In genomic region chr2:240421396-240421795, GRCh38 we compare ENCODE assay signal across 22 cellular contexts. TPM values are rescaled to one million over a fixed set of nuclear protein-coding genes. Genes with fewer than 3 reads are reported as not detected.
A peak's percentile ranks its signal among the peaks of the same experiment; 100 is the strongest.
DNase-seq lines count a peak whose midpoint lies in the region; ATAC-seq, FAIRE-seq and TF ChIP-seq lines count a peak whose summit lies in the region.
"Had no signal": no experiment of that assay in that cellular context is flagged by ENCODE, and none has a peak within 500 bp of the region (broad histone marks: within the 10 kb centered on the region; RNA-seq: fewer than 3 reads in every experiment).

No MANE protein-coding gene starts in this region.

- H2AK5ac ChIP-seq in neuronal stem cell (ENCODE audit: low read depth, low read length): peak overlapping the region; percentile 70

- H4K20me1 ChIP-seq in HepG2 (ENCODE audit: insufficient read depth, low read length): no peaks in the 10 kb centered on the region

- no peak overlapping the region for H2BK15ac ChIP-seq in neuronal stem cell (ENCODE audit: low read length)

- no peak for TF ChIP-seq EP300 in HepG2 (IDR thresholded peaks at IDR 0.05; ENCODE audit: low read depth in 2 of 2, low read length in 2 of 2)
- no peak for TF ChIP-seq EP300 in HepG2 (CRISPR knock-in tag; IDR thresholded peaks at IDR 0.05; ENCODE audit: borderline replicate concordance)

- no peaks in the 10 kb centered on the region for H3K79me2 ChIP-seq in HepG2 (ENCODE audit: insufficient read depth, low read length)

- no peak overlapping the region for H3K23ac ChIP-seq in neuronal stem cell (ENCODE audit: low read depth, low read length, poor library complexity)

- BruUV-seq in HepG2 (replicated peaks; lab: Mats Ljungman, UMichigan): no TSS peak

- H2BK120ac ChIP-seq in neuronal stem cell (ENCODE audit: low read depth, low read length): no peak overlapping the region

- no peak for TF ChIP-seq RAD21 in HepG2 (CRISPR knock-in tag; IDR thresholded peaks at IDR 0.05)

- in situ Hi-C loops in HepG2 (cut with HindIII; ENCODE audit: extremely low pct_ligation_motif_present, low pct_unique_long_range_greater_than_20kb): no loop called here

- H3K79me1 ChIP-seq in neuronal stem cell (ENCODE audit: low read depth, low read length): no peaks in the 10 kb centered on the region

- H3K27me3 ChIP-seq in right lobe of liver: no peaks in the 10 kb centered on the region
- peaks cover 4 to 41% of the 10 kb centered on the region in 2 experiments; a peak in 4 of 5 replicates for H3K27me3 ChIP-seq in HepG2 (ENCODE audit: control insufficient read depth in 1 of 2, insufficient read depth in 2 of 2, low read length in 2 of 2)
- H3K27me3 ChIP-seq in neuronal stem cell (ENCODE audit: control insufficient read depth in 3 of 3, insufficient read depth in 3 of 3, low read depth in 1 of 3, low read length in 3 of 3): no peaks in the 10 kb centered on the region

- peaks cover 0 to 5% (median 0%) of the 10 kb centered on the region in 4 donors for H3K4me1 ChIP-seq in right lobe of liver
- H3K4me1 ChIP-seq in HepG2 (ENCODE audit: insufficient read depth, low read length): no peaks in the 10 kb centered on the region
- H3K4me1 ChIP-seq in neuronal stem cell (ENCODE audit: control insufficient read depth in 2 of 2, insufficient read depth in 1 of 2, low read depth in 1 of 2, low read length in 2 of 2): peaks cover 0 to 10% of the 10 kb centered on the region in 2 donors

- H2AFZ ChIP-seq in HepG2 (ENCODE audit: low read length) (no peak overlapping the region), neuronal stem cell (ENCODE audit: low read length) (no peak overlapping the region)

- H3K9me3 ChIP-seq in right lobe of liver (no peaks in the 10 kb centered on the region), HepG2 (ENCODE audit: low read length) (peaks cover 35% of the 10 kb centered on the region), neuronal stem cell (replicated peaks in 1 of 2; ENCODE audit: control insufficient read depth in 2 of 2, insufficient read depth in 1 of 2, low read depth in 1 of 2, low read length in 2 of 2) (peaks cover 38 to 49% of the 10 kb centered on the region in 2 donors)

- H3K9ac ChIP-seq in HepG2 (ENCODE audit: insufficient read depth, low read depth, low read length) (no peak overlapping the region), neuronal stem cell (ENCODE audit: low read depth, low read length, poor library complexity) (no peak overlapping the region)

- no peak for TF ChIP-seq CTCF in right lobe of liver (IDR thresholded peaks at IDR 0.05)
- TF ChIP-seq CTCF in HepG2 (CRISPR knock-in tag; IDR thresholded peaks at IDR 0.05): no peak

- TF ChIP-seq POLR2A in right lobe of liver (IDR thresholded peaks at IDR 0.05): no peak
- no peak for TF ChIP-seq POLR2A in HepG2 (IDR thresholded peaks at IDR 0.05; ENCODE audit: insufficient read depth in 1 of 2, low read depth in 2 of 2, low read length in 2 of 2)

- H3K27ac ChIP-seq in right lobe of liver (no peak overlapping the region), HepG2 (ENCODE audit: extremely low read length, insufficient read depth, low read length) (no peak overlapping the region), neuronal stem cell (replicated peaks; ENCODE audit: low read length) (no peak overlapping the region)
- H3K27ac ChIP-seq: RWPE1 had no signal

- no peak overlapping the region for H3K14ac ChIP-seq in neuronal stem cell (ENCODE audit: low read length)

- no peak for ATAC-seq in right lobe of liver
- no peak for ATAC-seq in HepG2
- ATAC-seq: PC-3 had no signal

- H3K4me3 ChIP-seq in right lobe of liver: no peak overlapping the region
- no peak overlapping the region for H3K4me3 ChIP-seq in HepG2 (replicated peaks in 1 of 3; ENCODE audit: insufficient read depth in 1 of 3, low read depth in 2 of 3, low read length in 3 of 3)
- peak overlapping the region in 1 of 2 donors; percentile 66 for H3K4me3 ChIP-seq in neuronal stem cell (ENCODE audit: low read length in 2 of 2)

- H3K36me3 ChIP-seq in right lobe of liver (no peaks in the 10 kb centered on the region), HepG2 (replicated peaks in 1 of 2; ENCODE audit: control insufficient read depth in 1 of 2, insufficient read depth in 2 of 2, low read length in 2 of 2) (no peaks in the 10 kb centered on the region), neuronal stem cell (replicated peaks in 1 of 2; ENCODE audit: control insufficient read depth in 2 of 2, insufficient read depth in 2 of 2, low read length in 2 of 2) (no peaks in the 10 kb centered on the region)

- no peak overlapping the region for H4K8ac ChIP-seq in neuronal stem cell (ENCODE audit: low read depth, low read length)

- H3K4me2 ChIP-seq in HepG2 (ENCODE audit: low read depth, low read length): no peak overlapping the region
- no peak overlapping the region for H3K4me2 ChIP-seq in neuronal stem cell (ENCODE audit: insufficient read depth, low read length, poor library complexity, severe bottlenecking)

- DNase-seq in activated CD8-positive, alpha-beta memory T cell treated with anti-CD3 and anti-CD28 coated beads, Interleukin-2, amount 50 U/mL, for 48 hours: peak; percentile 40
- no peak for DNase-seq in activated CD8-positive, alpha-beta memory T cell treated with anti-CD3 and anti-CD28 coated beads for 24 hours
- peak; percentile 5 to 47 (median 31) for DNase-seq in right lobe of liver
- DNase-seq in HepG2 (ENCODE audit: low spot score): no peak
- DNase-seq in neuronal stem cell (ENCODE audit: low spot score): no peak
- no peak for DNase-seq in NCI-H1930 (lab: John Stamatoyannopoulos, UW)
- DNase-seq in AG08396 (ENCODE audit: low spot score): no peak
- DNase-seq in stimulated activated naive CD4-positive, alpha-beta T cell (lab: John Stamatoyannopoulos, UW): no peak
- DNase-seq: 8988T; CD4-positive, CD25-positive, alpha-beta regulatory T cell; COR-L47; H7; HFFc6; KBM-7; NCI-H1105; NCI-H1694; NCI-H2107; NCI-H510A; NCI-H82; PC-3 had no signal

- no peak overlapping the region for H2BK5ac ChIP-seq in neuronal stem cell (ENCODE audit: low read length)

- no peak overlapping the region for H2BK12ac ChIP-seq in neuronal stem cell (ENCODE audit: low read length)

- POLR2A ChIA-PET in HepG2 (lab: Yijun Ruan, JAX): no interaction called here

- WGBS in right lobe of liver (ENCODE audit: insufficient coverage, low coverage, low lambda C conversion rate, missing lambda C conversion rate): no CpG with 5 or more reads among the region's 3 CpGs
- no CpG with 5 or more reads among the region's 3 CpGs for WGBS in HepG2 (ENCODE audit: low lambda C conversion rate)
- WGBS in neuronal stem cell (ENCODE audit: extremely low coverage in 2 of 2, insufficient read length in 2 of 2, insufficient replicate concordance in 1 of 2), 2 donors: no CpG with 5 or more reads among the region's 3 CpGs

- no peak for FAIRE-seq in HepG2 (lab: Jason Lieb, UNC)
- FAIRE-seq: G401.6 had no signal

- CTCF ChIA-PET in HepG2 (lab: Yijun Ruan, JAX; ENCODE audit: low intra/inter-chr PET ratio, low total read pairs): no interaction called here

- no peak overlapping the region for H3K18ac ChIP-seq in neuronal stem cell (ENCODE audit: low read length)

- intact Hi-C loops in right lobe of liver (cut with DNase I) (no loop called here), HepG2 (cut with micrococcal nuclease; ENCODE audit: unreplicated experiment) (no loop called here)

- no peak overlapping the region for H3K4ac ChIP-seq in neuronal stem cell (ENCODE audit: low read length)

- no peak overlapping the region for H4K91ac ChIP-seq in neuronal stem cell (ENCODE audit: low read depth, low read length, poor library complexity)

TF ChIP-seq in HepG2, 621 proteins besides CTCF, POLR2A, EP300 and RAD21 (continues in another document):
- no peak for TF ChIP-seq HNRNPLL (IDR thresholded peaks at IDR 0.05; ENCODE audit: low read depth, low read length, poor library complexity, severe bottlenecking)
- no peak for TF ChIP-seq JARID2 (CRISPR knock-in tag; IDR thresholded peaks at IDR 0.05; ENCODE audit: insufficient replicate concordance)
- no peak for TF ChIP-seq ZNF891 (CRISPR knock-in tag; IDR thresholded peaks at IDR 0.05)
- no peak for TF ChIP-seq TFDP2 (CRISPR knock-in tag; IDR thresholded peaks at IDR 0.05)
- TF ChIP-seq MLLT10 (CRISPR knock-in tag; IDR thresholded peaks at IDR 0.05): no peak
- no peak for TF ChIP-seq SMAD9 (CRISPR knock-in tag; IDR thresholded peaks at IDR 0.05)

RNA-seq across cellular contexts. Expression of gene GPC1, which starts 14.1 kb away (rescaled TPM):
- total RNA-seq in right lobe of liver: 10 to 100 TPM; 20.7 to 44.5 (median 27.8) TPM
- total RNA-seq in HepG2 (2016; rRNA removed; fragmentation: Illumina TruSeq; extraction: Trizol): 2.1 and 5.5 TPM in 2 replicates
- total RNA-seq in HepG2 (2016; cell fraction: cytosol; rRNA removed; fragmentation: Illumina TruSeq; extraction: Trizol; ENCODE audit: low read depth): 0.91 and 1.6 TPM in 2 replicates
- 1.8 and 5.2 TPM in 2 replicates for total RNA-seq in HepG2 (2016; cell fraction: insoluble cytoplasmic fraction; rRNA removed; fragmentation: Illumina TruSeq; extraction: Trizol)
- 1.9 and 2.0 TPM in 2 replicates for total RNA-seq in HepG2 (2016; cell fraction: membrane; rRNA removed; fragmentation: Illumina TruSeq; extraction: Trizol)
- 5.4 and 7.0 TPM in 2 replicates for total RNA-seq in HepG2 (2016; cell fraction: nucleus; rRNA removed; fragmentation: Illumina TruSeq; extraction: Trizol)
- 4.0 and 4.8 TPM in 2 replicates for polyA plus RNA-seq in HepG2 (2011; rRNA removed)
- 2.4 and 5.8 TPM in 2 replicates for polyA plus RNA-seq in HepG2 (2011; cell fraction: cytosol; rRNA removed)
- 6.0 and 8.9 TPM in 2 replicates for polyA plus RNA-seq in HepG2 (2011; cell fraction: nucleus; rRNA removed)
- polyA plus RNA-seq in HepG2 (2012): 1.1 and 2.2 TPM in 2 replicates
- 1.3 and 1.7 TPM in 2 replicates for polyA plus RNA-seq in HepG2 (2016; cell fraction: cytosol; fragmentation: Illumina TruSeq; extraction: Trizol; ENCODE audit: low read depth)
- 3.2 and 3.7 TPM in 2 replicates for polyA plus RNA-seq in HepG2 (2016; cell fraction: insoluble cytoplasmic fraction; fragmentation: Illumina TruSeq; extraction: Trizol; ENCODE audit: low read depth)
- 2.1 and 3.5 TPM in 2 replicates for polyA plus RNA-seq in HepG2 (2016; cell fraction: membrane; fragmentation: Illumina TruSeq; extraction: Trizol; ENCODE audit: low read depth)
- polyA plus RNA-seq in HepG2 (2016; cell fraction: nucleus; fragmentation: Illumina TruSeq; extraction: Trizol; ENCODE audit: insufficient read depth, low read depth): 12.8 and 13.1 TPM in 2 replicates
- 9.2 and 40.8 TPM in 2 replicates for polyA minus RNA-seq in HepG2 (2011; rRNA and poly(A)+ RNA removed; ENCODE audit: low replicate concordance)
- polyA minus RNA-seq in HepG2 (2011; cell fraction: cytosol; rRNA and poly(A)+ RNA removed): 7.8 and 8.3 TPM in 2 replicates
- polyA minus RNA-seq in HepG2 (2011; cell fraction: nucleus; rRNA and poly(A)+ RNA removed): 2.1 and 4.8 TPM in 2 replicates
- polyA plus RNA-seq in neuronal stem cell (2013, experiment 1 of 2): 78.0 TPM
- polyA plus RNA-seq in neuronal stem cell (2013, experiment 2 of 2): 77.4 TPM

Comparison
In these comparisons a context has a peak if more than half of its experiments do, and no peak if none do; other contexts are left out.
1. DNase-seq: peak in activated CD8-positive, alpha-beta memory T cell treated with anti-CD3 and anti-CD28 coated beads, Interleukin-2, amount 50 U/mL, for 48 hours (single experiment) and right lobe of liver (3 of 3); none in activated CD8-positive, alpha-beta memory T cell treated with anti-CD3 and anti-CD28 coated beads for 24 hours (single experiment), HepG2 (single experiment), neuronal stem cell (single experiment), NCI-H1930 (0 of 2), AG08396 (single experiment) and stimulated activated naive CD4-positive, alpha-beta T cell (0 of 6).